8 cellular contexts compared by ENCODE assay signal in the genomic region with DNA sequence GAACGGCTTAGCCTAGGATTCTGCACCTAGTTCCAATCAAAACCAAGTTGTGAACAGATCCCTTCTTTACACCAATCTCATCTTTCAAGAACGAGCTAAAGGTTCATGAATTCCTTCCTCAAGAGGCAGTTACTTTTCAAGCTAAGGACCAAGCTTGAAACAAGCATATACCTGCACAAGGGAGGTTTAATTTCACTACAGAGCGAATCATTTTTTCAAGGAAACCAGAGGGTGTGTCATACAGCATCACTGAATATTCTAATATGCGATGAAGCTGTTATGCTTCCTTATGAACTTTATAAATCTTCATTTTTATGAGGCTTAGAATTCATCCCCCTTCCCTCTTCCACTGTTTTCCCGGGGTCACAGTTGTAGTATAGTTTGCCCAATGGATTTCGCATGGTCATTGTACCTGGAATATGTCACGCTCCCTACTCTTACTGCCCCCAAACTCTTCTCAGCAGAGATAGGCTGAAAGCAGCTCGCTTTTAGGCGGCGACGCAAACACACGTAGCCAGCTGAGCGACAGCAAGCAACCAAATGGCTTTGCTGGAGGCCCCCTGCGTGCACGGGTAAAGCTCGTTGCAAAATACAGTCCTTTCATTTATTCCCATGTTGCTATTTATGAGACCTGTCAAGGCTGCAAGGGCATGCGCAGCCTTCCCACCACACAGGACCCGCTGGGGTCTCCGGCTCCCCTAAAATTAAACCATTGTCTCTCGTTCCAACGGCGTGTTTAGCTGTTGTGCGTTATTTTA. TPM values are rescaled to one million over a fixed set of nuclear protein-coding genes. Genes with fewer than 3 reads are reported as not detected.
DNase-seq lines count a peak whose midpoint lies in the region; ATAC-seq and TF ChIP-seq lines count a peak whose summit lies in the region.

No MANE protein-coding gene starts in this region.

- H3K27ac ChIP-seq in WERI-Rb-1, result peak overlapping the region; percentile 96

- TF ChIP-seq CTCF in GM10266 (IDR thresholded peaks at IDR 0.05; ENCODE audit: control insufficient read depth, insufficient read depth, low read depth, missing control alignments), result no peak
- no peak for TF ChIP-seq CTCF in WERI-Rb-1 (IDR thresholded peaks at IDR 0.05; ENCODE audit: low read depth, low read length)
- no peak for TF ChIP-seq CTCF in chondrocyte (IDR thresholded peaks at IDR 0.05)

- peak overlapping the region; percentile 90 for H3K27ac Mint-ChIP-seq in chondrocyte (ENCODE audit: unreplicated experiment)

- DNase-seq in GM10266 (ENCODE audit: extremely low spot score), result peak; percentile 42
- DNase-seq in NCI-H1930 (lab: John Stamatoyannopoulos, UW), result peak; percentile 29 to 52
- DNase-seq in WERI-Rb-1, result peak; percentile 58
- no peak for DNase-seq in chondrocyte (ENCODE audit: low spot score)
- DNase-seq in left lobe of liver (ENCODE audit: low spot score), result no peak
- peak; percentile 40 to 48 for DNase-seq in stimulated activated CD4-positive, alpha-beta T cell treated with anti-CD3 and anti-CD28 coated beads, Interleukin-4, amount 100 ng/mL, for 48 hours (ENCODE audit: low read depth in 2 of 2)

- no peaks in the 10 kb centered on the region for H3K27me3 Mint-ChIP-seq in chondrocyte (ENCODE audit: low read depth)

- H3K27me3 ChIP-seq in WERI-Rb-1 (ENCODE audit: insufficient read depth, low read depth, severe bottlenecking), result no peaks in the 10 kb centered on the region

- H3K9me3 ChIP-seq in WERI-Rb-1 (ENCODE audit: severe bottlenecking), result no peaks in the 10 kb centered on the region

- no peaks in the 10 kb centered on the region for H3K9me3 Mint-ChIP-seq in chondrocyte (ENCODE audit: low read depth)

- ATAC-seq in HG02870 (IDR thresholded peaks at IDR 0.05; ENCODE audit: unreplicated experiment) (peak; percentile 27), left lobe of liver (peak; percentile 24), GM19467 (IDR thresholded peaks at IDR 0.05; ENCODE audit: unreplicated experiment) (no peak)

- H3K4me3 ChIP-seq in WERI-Rb-1 (ENCODE audit: low read depth, low read length), result peak overlapping the region; percentile 100

- H3K4me3 Mint-ChIP-seq in chondrocyte (ENCODE audit: unreplicated experiment), result peak overlapping the region; percentile 89

- H3K36me3 Mint-ChIP-seq in chondrocyte (ENCODE audit: low read depth), result peaks cover 5% of the 10 kb centered on the region

- peaks cover 42% of the 10 kb centered on the region for H3K36me3 ChIP-seq in WERI-Rb-1

- peaks cover 43% of the 10 kb centered on the region for H3K4me1 Mint-ChIP-seq in chondrocyte (ENCODE audit: low read depth)

RNA-seq across cellular contexts. Expression of a gene that starts 0.8 kb away (rescaled TPM):
- total RNA-seq in chondrocyte (11.3 to 11.8 TPM (median 11.6 TPM) in 3 replicates), left lobe of liver (8.9 TPM)

RNA-seq across cellular contexts. Expression of a gene that starts 1.1 kb away (rescaled TPM):
- 34.8 to 41.1 TPM (median 36.1 TPM) in 3 replicates for total RNA-seq in chondrocyte
- total RNA-seq in left lobe of liver, result 28.9 TPM

Comparison
In these comparisons a context has a peak if more than half of its experiments do, and no peak if none do; other contexts are left out.
1. DNase-seq: peak in GM10266 (single experiment), NCI-H1930 (2 of 2), WERI-Rb-1 (single experiment) and stimulated activated CD4-positive, alpha-beta T cell treated with anti-CD3 and anti-CD28 coated beads, Interleukin-4, amount 100 ng/mL, for 48 hours (2 of 2); none in chondrocyte (single experiment) and left lobe of liver (single experiment).